Comparison of ENCODE assay signal across 1 cellular context in genomic region chr15:99423186-99424130, GRCh38.
TF ChIP-seq lines count a peak whose summit lies in the region.

No MANE protein-coding gene starts in this region.

TF ChIP-seq in HepG2, 621 proteins besides CTCF, POLR2A, EP300 and RAD21 (continued from another document):
- no peak for TF ChIP-seq ZBTB40 (IDR thresholded peaks at IDR 0.05)
- 0 out of 2 replicates have a peak, but pooled peaks have one; percentile 53 for TF ChIP-seq ZBTB40 (CRISPR knock-in tag; IDR thresholded peaks at IDR 0.05)
- TF ChIP-seq KLF11 (CRISPR knock-in tag; IDR thresholded peaks at IDR 0.05): no peak
- no peak for TF ChIP-seq SNRNP70 (IDR thresholded peaks at IDR 0.05; ENCODE audit: low read depth, low read length)
- TF ChIP-seq FOXA3 (CRISPR knock-in tag; IDR thresholded peaks at IDR 0.05): peak; percentile 30; the same call in 1 of the 2 replicates
- TF ChIP-seq MEIS1 (CRISPR knock-in tag; IDR thresholded peaks at IDR 0.05; ENCODE audit: borderline replicate concordance): no peak
- no peak for TF ChIP-seq TP53 (CRISPR knock-in tag; conservative IDR thresholded peaks at IDR 0.05)
TF ChIP-seq in HepG2: peak in this region for 2.
